8 cellular contexts compared by ENCODE assay signal in genomic region chr1:204791453-204792366, GRCh38.
DNase-seq lines count a peak whose midpoint lies in the region; ATAC-seq and TF ChIP-seq lines count a peak whose summit lies in the region.

No MANE protein-coding gene starts in this region.

- H3K4me1 Mint-ChIP-seq in Calu3 (ENCODE audit: low read depth, unreplicated experiment) (peaks cover 9% of the 10 kb centered on the region), glutamatergic neuron (ENCODE audit: low read depth, unreplicated experiment) (peaks cover 12% of the 10 kb centered on the region), progenitor cell of endocrine pancreas (ENCODE audit: low read depth) (no peaks in the 10 kb centered on the region)

- H3K36me3 ChIP-seq in upper lobe of right lung: no peaks in the 10 kb centered on the region

- no TSS peak for BruUV-seq in Calu3 (replicated peaks; lab: Mats Ljungman, UMichigan)

- no peak overlapping the region for H3K27ac ChIP-seq in upper lobe of right lung

- H3K4me3 ChIP-seq in Jurkat, Clone E6-1 (ENCODE audit: low read length): no peak overlapping the region
- no peak overlapping the region for H3K4me3 ChIP-seq in upper lobe of right lung

- intact Hi-C loops in Calu3 (cut with micrococcal nuclease; ENCODE audit: unreplicated experiment): no loop called here
- intact Hi-C loops in upper lobe of right lung (cut with DNase I): no loop called here

- peak; percentile 87 for DNase-seq in Calu3
- peak; percentile 79 for DNase-seq in Jurkat, Clone E6-1 (ENCODE audit: low read depth, low spot score)
- peak; percentile 56 to 64 for DNase-seq in SHP77 (lab: John Stamatoyannopoulos, UW)
- DNase-seq in activated effector memory CD4-positive, alpha-beta T cell treated with Interleukin-2 at 50 U/mL for 16 hours: peak; percentile 61
- peak; percentile 89 for DNase-seq in glutamatergic neuron
- peak; percentile 62 for DNase-seq in progenitor cell of endocrine pancreas (ENCODE audit: low spot score, unreplicated experiment)
- DNase-seq in upper lobe of right lung: peak; percentile 82

- TF ChIP-seq CTCF in Calu3 (IDR thresholded peaks at IDR 0.05; ENCODE audit: unreplicated experiment): peak; percentile 91
- TF ChIP-seq CTCF in glutamatergic neuron (IDR thresholded peaks at IDR 0.05; ENCODE audit: partially characterized antibody, unreplicated experiment): peak; percentile 91
- peak; percentile 83 for TF ChIP-seq CTCF in progenitor cell of endocrine pancreas (IDR thresholded peaks at IDR 0.05; ENCODE audit: unreplicated experiment)
- TF ChIP-seq CTCF in upper lobe of right lung (IDR thresholded peaks at IDR 0.05): peak; percentile 85

- H3K4me3 Mint-ChIP-seq in Calu3 (ENCODE audit: low read depth, unreplicated experiment) (no peak overlapping the region), glutamatergic neuron (ENCODE audit: unreplicated experiment) (no peak overlapping the region), progenitor cell of endocrine pancreas (ENCODE audit: low read depth) (no peak overlapping the region)

- no peaks in the 10 kb centered on the region for H3K4me1 ChIP-seq in upper lobe of right lung

- H3K27me3 ChIP-seq in upper lobe of right lung: peaks cover 3% of the 10 kb centered on the region

- H3K27me3 Mint-ChIP-seq in Calu3 (ENCODE audit: unreplicated experiment): peaks cover 92% of the 10 kb centered on the region
- no peaks in the 10 kb centered on the region for H3K27me3 Mint-ChIP-seq in glutamatergic neuron (ENCODE audit: unreplicated experiment)
- peaks cover 43% of the 10 kb centered on the region for H3K27me3 Mint-ChIP-seq in progenitor cell of endocrine pancreas

- H3K36me3 Mint-ChIP-seq in Calu3 (ENCODE audit: insufficient read depth, unreplicated experiment): no peaks in the 10 kb centered on the region
- no peaks in the 10 kb centered on the region for H3K36me3 Mint-ChIP-seq in glutamatergic neuron (ENCODE audit: unreplicated experiment)
- no peaks in the 10 kb centered on the region for H3K36me3 Mint-ChIP-seq in progenitor cell of endocrine pancreas (ENCODE audit: insufficient read depth)

- ATAC-seq in upper lobe of right lung (peak; percentile 91), GM19351 (IDR thresholded peaks at IDR 0.05; ENCODE audit: unreplicated experiment) (no peak)

- CTCF ChIA-PET in Calu3 (lab: Charles Lee): interaction anchor here (0.6 to 1.8 kb wide), 16 partner anchors 9 to 253 kb away, joined by 3 to 16 read pairs (median 4); no protein-coding TSS in a partner anchor

- H3K9me3 Mint-ChIP-seq in Calu3 (ENCODE audit: low read depth, unreplicated experiment): no peaks in the 10 kb centered on the region
- peaks cover 3% of the 10 kb centered on the region for H3K9me3 Mint-ChIP-seq in glutamatergic neuron (ENCODE audit: unreplicated experiment)
- no peaks in the 10 kb centered on the region for H3K9me3 Mint-ChIP-seq in progenitor cell of endocrine pancreas (ENCODE audit: low read depth)

- H3K27ac Mint-ChIP-seq in Calu3 (ENCODE audit: unreplicated experiment): no peak overlapping the region
- H3K27ac Mint-ChIP-seq in glutamatergic neuron (ENCODE audit: unreplicated experiment): no peak overlapping the region
- H3K27ac Mint-ChIP-seq in progenitor cell of endocrine pancreas: no peak overlapping the region

- H3K9me3 ChIP-seq in upper lobe of right lung: no peaks in the 10 kb centered on the region
